Comparison of ENCODE assay signal across 8 cellular contexts in the genomic region with DNA sequence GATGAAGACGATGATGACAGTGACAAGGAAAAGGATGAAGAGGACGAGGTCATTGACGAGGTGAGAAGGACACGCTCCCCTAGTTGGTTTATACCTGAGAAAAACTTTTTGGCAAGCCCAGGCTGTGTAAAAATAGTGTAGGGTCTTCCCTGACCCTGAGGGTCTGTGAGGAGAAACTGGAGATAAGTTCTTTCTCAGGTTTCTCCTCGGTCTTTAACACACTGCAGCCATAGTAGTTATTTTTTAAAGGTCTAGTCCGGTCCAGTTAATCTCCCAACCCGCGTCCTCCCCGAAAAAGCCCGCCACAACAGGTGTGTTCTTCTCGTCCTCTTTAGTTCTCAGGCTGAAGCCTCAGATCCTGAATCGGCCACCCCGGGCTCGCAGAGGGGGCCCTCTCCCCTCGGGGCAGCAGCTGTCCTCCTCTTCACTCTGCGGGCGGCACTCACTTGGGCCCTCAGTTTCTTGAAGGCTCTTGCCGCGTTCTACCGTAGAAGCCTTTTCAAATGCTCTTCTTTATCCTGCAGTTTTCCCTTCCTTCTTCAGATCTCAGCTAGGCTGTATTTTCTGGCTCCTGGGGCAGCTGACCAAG. TPM values are rescaled to one million over a fixed set of nuclear protein-coding genes. Genes with fewer than 3 reads are reported as not detected.
DNase-seq lines count a peak whose midpoint lies in the region; ATAC-seq and TF ChIP-seq lines count a peak whose summit lies in the region.

No MANE protein-coding gene starts in this region.

- H3K9me3 ChIP-seq in transverse colon: no peaks in the 10 kb centered on the region

- ATAC-seq in GM18502 (IDR thresholded peaks at IDR 0.05; ENCODE audit: poor library complexity, unreplicated experiment): peak; percentile 3
- peak; percentile 0 for ATAC-seq in HG03439 (IDR thresholded peaks at IDR 0.05; ENCODE audit: unreplicated experiment)
- no peak for ATAC-seq in HG02623 (IDR thresholded peaks at IDR 0.05; ENCODE audit: unreplicated experiment)

- H3K4me3 Mint-ChIP-seq in activated naive CD4-positive, alpha-beta T cell treated with anti-CD3 and anti-CD28 coated beads, Interleukin-2, amount 10 ng/mL, durations not matched to agents 7 days and 5 days: no peak overlapping the region

- peak; percentile 34 for DNase-seq in activated naive CD4-positive, alpha-beta T cell treated with anti-CD3 and anti-CD28 coated beads, Interleukin-2, amount 10 ng/mL, durations not matched to agents 7 days and 5 days
- DNase-seq in kidney tubule cell (ENCODE audit: low spot score): peak; percentile 5
- DNase-seq in transverse colon: no peak
- DNase-seq in stimulated activated naive CD4-positive, alpha-beta T cell (lab: John Stamatoyannopoulos, UW): no peak
- no peak for DNase-seq in HPDE6-E6E7 (ENCODE audit: extremely low spot score)

- H3K27ac ChIP-seq in transverse colon: peak overlapping the region; percentile 87 to 92 (median 90)

- no peaks in the 10 kb centered on the region for H3K9me3 Mint-ChIP-seq in activated naive CD4-positive, alpha-beta T cell treated with anti-CD3 and anti-CD28 coated beads, Interleukin-2, amount 10 ng/mL, durations not matched to agents 7 days and 5 days

- TF ChIP-seq CTCF in transverse colon (IDR thresholded peaks at IDR 0.05): no peak

- CTCF ChIA-PET in activated naive CD4-positive, alpha-beta T cell treated with anti-CD3 and anti-CD28 coated beads, Interleukin-2, amount 10 ng/mL, durations not matched to agents 7 days and 5 days (lab: Charles Lee): no interaction called here

- H3K36me3 Mint-ChIP-seq in activated naive CD4-positive, alpha-beta T cell treated with anti-CD3 and anti-CD28 coated beads, Interleukin-2, amount 10 ng/mL, durations not matched to agents 7 days and 5 days: peaks cover 17% of the 10 kb centered on the region

- in situ Hi-C loops in transverse colon (cut with MboI; ENCODE audit: low pct_ligation_motif_present in 1 of 4, low pct_unique_long_range_greater_than_20kb in 1 of 4, low sequenced_read_pairs in 3 of 4): no loop called here

- WGBS in transverse colon (ENCODE audit: low coverage in 1 of 2), 2 donors: 1 to 2% methylated on average over 9 to 20 of the region's 20 CpGs

- intact Hi-C loops in transverse colon (cut with DNase I; ENCODE audit: low total_unique reads): no loop called here

- no peak for TF ChIP-seq EP300 in transverse colon (IDR thresholded peaks at IDR 0.05; ENCODE audit: low read depth)

- no peaks in the 10 kb centered on the region for H3K27me3 ChIP-seq in transverse colon

- H3K27me3 Mint-ChIP-seq in activated naive CD4-positive, alpha-beta T cell treated with anti-CD3 and anti-CD28 coated beads, Interleukin-2, amount 10 ng/mL, durations not matched to agents 7 days and 5 days: no peaks in the 10 kb centered on the region

- H3K27ac Mint-ChIP-seq in activated naive CD4-positive, alpha-beta T cell treated with anti-CD3 and anti-CD28 coated beads, Interleukin-2, amount 10 ng/mL, durations not matched to agents 7 days and 5 days: no peak overlapping the region

- peak overlapping the region; percentile 70 to 92 (median 90) for H3K4me3 ChIP-seq in transverse colon

- H3K4me1 ChIP-seq in transverse colon: peaks cover 17 to 38% (median 31%) of the 10 kb centered on the region in 4 donors

- H3K36me3 ChIP-seq in transverse colon: peaks cover 0 to 23% (median 9%) of the 10 kb centered on the region in 4 donors

- peaks cover 30% of the 10 kb centered on the region for H3K4me1 Mint-ChIP-seq in activated naive CD4-positive, alpha-beta T cell treated with anti-CD3 and anti-CD28 coated beads, Interleukin-2, amount 10 ng/mL, durations not matched to agents 7 days and 5 days

- TF ChIP-seq POLR2A in transverse colon (IDR thresholded peaks at IDR 0.05): no peak

RNA-seq across cellular contexts. Expression of gene BCCIP, which starts 0.4 kb away (rescaled TPM):
- total RNA-seq in transverse colon: 10 to 100 TPM in 2 of 4 donors, 1 to 10 TPM in 2; 4.1 to 34.8 (median 15.0) TPM

RNA-seq across cellular contexts. Expression of gene UROS, which starts 0.7 kb away (rescaled TPM):
- total RNA-seq in transverse colon: 10 to 100 TPM; 24.6 to 39.3 (median 32.4) TPM

RNA-seq across cellular contexts. Expression of gene MMP21, which starts 48.1 kb away (rescaled TPM):
- under 1 TPM in 2 of 4 donors, not detected in 2; 0.16 to 1.00 TPM for total RNA-seq in transverse colon

RNA-seq across cellular contexts. Expression of gene DHX32, which starts 57.3 kb away (rescaled TPM):
- 10 to 100 TPM; 21.7 to 52.7 (median 37.6) TPM for total RNA-seq in transverse colon

Comparison
In these comparisons a context has a peak if more than half of its experiments do, and no peak if none do; other contexts are left out.
1. DNase-seq: peak in activated naive CD4-positive, alpha-beta T cell treated with anti-CD3 and anti-CD28 coated beads, Interleukin-2, amount 10 ng/mL, durations not matched to agents 7 days and 5 days (single experiment) and kidney tubule cell (single experiment); none in transverse colon (single experiment), stimulated activated naive CD4-positive, alpha-beta T cell (0 of 6) and HPDE6-E6E7 (single experiment).